In the genomic region with DNA sequence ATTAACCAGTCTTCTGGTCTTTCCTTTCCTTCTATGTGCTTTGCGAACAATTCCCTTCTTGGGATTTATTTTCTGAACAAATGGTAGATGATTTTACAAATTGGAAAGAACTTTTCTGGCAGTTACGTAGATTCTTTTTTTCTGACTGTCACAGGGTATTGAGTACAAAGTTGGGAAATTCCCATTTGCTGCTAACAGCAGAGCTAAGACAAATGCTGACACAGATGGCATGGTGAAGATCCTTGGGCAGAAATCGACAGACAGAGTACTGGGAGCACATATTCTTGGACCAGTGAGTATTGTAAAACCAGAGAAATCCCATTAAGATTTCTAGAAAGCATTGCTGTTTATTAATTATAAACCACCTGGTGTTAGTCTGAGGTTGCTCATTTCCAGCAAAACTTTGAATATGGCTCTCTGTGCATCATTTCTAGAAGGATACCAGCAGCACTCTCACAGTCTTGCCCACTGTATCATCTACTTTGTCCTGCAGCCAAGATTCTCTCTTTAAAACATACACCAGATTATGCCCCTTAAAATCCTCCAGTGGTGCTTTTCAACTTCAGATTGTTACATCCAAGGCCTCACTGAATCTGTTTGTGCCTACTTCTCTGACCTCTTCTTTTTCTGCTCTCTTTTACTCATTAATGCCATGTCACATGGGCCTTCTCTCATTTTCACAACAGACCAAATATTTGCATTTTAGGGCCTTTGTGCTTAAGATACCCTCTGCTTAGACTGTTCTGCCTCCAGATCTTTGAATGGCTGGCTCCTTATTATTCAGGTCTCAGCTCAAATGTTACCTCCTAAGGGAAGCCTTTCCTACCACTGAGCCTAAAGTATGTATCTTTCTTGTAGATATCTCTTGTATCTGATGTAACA, we compare ENCODE assay signal across 11 cellular contexts. TPM values are rescaled to one million over a fixed set of nuclear protein-coding genes. Genes with fewer than 3 reads are reported as not detected.
DNase-seq lines count a peak whose midpoint lies in the region; ATAC-seq, FAIRE-seq and TF ChIP-seq lines count a peak whose summit lies in the region.
"Had no signal": no experiment of that assay in that cellular context is flagged by ENCODE, and none has a peak within 500 bp of the region (broad histone marks: within the 10 kb centered on the region; RNA-seq: fewer than 3 reads in every experiment).

No MANE protein-coding gene starts in this region.

- no peak for TF ChIP-seq EP300 in A549 (IDR thresholded peaks at IDR 0.05)

- POLR2A ChIA-PET in A549 (lab: Yijun Ruan, JAX) (no interaction called here), GM10248 (lab: Yijun Ruan, JAX) (no interaction called here)

- TF ChIP-seq RAD21 in A549 (conservative IDR thresholded peaks at IDR 0.05 in 1 of 2, IDR thresholded peaks at IDR 0.05 in 1 of 2): no peak

- H3K4me3 ChIP-seq in A549: no peak overlapping the region
- H3K4me3 ChIP-seq: spleen had no signal

- WGBS in A549 (ENCODE audit: missing lambda C conversion rate): 89% methylated on average over 3 of the region's 3 CpGs

- no peak overlapping the region for H3K4me2 ChIP-seq in A549

- CTCF ChIA-PET in A549 (lab: Yijun Ruan, JAX) (interaction anchor here (0.8 to 1.7 kb wide), 4 partner anchors 17 to 228 kb away, joined by 3 to 4 read pairs (median 3); no protein-coding TSS in a partner anchor), GM10248 (lab: Yijun Ruan, JAX) (interaction anchor here (0.8 to 2.0 kb wide), 9 partner anchors 9 to 228 kb away, joined by 3 to 7 read pairs (median 3); no protein-coding TSS in a partner anchor)

- H3K27ac ChIP-seq in A549: no peak overlapping the region

- no peak for TF ChIP-seq POLR2A in A549 (IDR thresholded peaks at IDR 0.05; ENCODE audit: low read length)

- TF ChIP-seq CTCF in A549 (IDR thresholded peaks at IDR 0.05) (no peak), GM10248 (IDR thresholded peaks at IDR 0.05; ENCODE audit: control extremely low read depth, extremely low read depth, low read depth, missing control alignments) (no peak)

- ATAC-seq in A549 (peak; percentile 25 to 33; a peak in 3 of 6 replicates), GM19035 (IDR thresholded peaks at IDR 0.05; ENCODE audit: unreplicated experiment) (peak; percentile 75), HG02798 (IDR thresholded peaks at IDR 0.05; ENCODE audit: poor library complexity, unreplicated experiment) (peak; percentile 85)
- ATAC-seq: stimulated activated naive CD8-positive, alpha-beta T cell treated with anti-CD3 and anti-CD28 coated beads, Interleukin-15, Interleukin-2, amounts not matched to agents 100 U/mL and 50 U/mL, for 24 hours had no signal

- H3K9me3 ChIP-seq in A549: no peaks in the 10 kb centered on the region
- H3K9me3 ChIP-seq: spleen had no signal

- peak; percentile 18 for FAIRE-seq in A549 (lab: Jason Lieb, UNC)

- DNase-seq in A549 (ENCODE audit: low read depth in 1 of 2, low spot score in 1 of 2) (no peak), NCI-H526 treated with DMSO at 0.1 percent for 48 hours (lab: John Stamatoyannopoulos, UW) (peak; percentile 10), A172 (ENCODE audit: low spot score) (no peak), NAMALWA (ENCODE audit: low spot score) (no peak), GM10248 (ENCODE audit: extremely low spot score) (no peak)
- DNase-seq in stimulated activated naive CD4-positive, alpha-beta T cell (lab: John Stamatoyannopoulos, UW): no peak
- DNase-seq: NCI-H524; spleen; stimulated activated naive CD8-positive, alpha-beta T cell treated with anti-CD3 and anti-CD28 coated beads, Interleukin-15, Interleukin-2, amounts not matched to agents 100 U/mL and 50 U/mL, for 24 hours had no signal

- peaks cover 37% of the 10 kb centered on the region for H3K4me1 ChIP-seq in A549

TF ChIP-seq in A549, 52 proteins besides CTCF, POLR2A, EP300 and RAD21:
- TF ChIP-seq RCOR1 (IDR thresholded peaks at IDR 0.05; ENCODE audit: low read depth, low read length) (no peak), CBX8 (IDR thresholded peaks at IDR 0.05) (no peak), CEBPB (IDR thresholded peaks at IDR 0.05) (no peak), NPAS2 (CRISPR knock-in tag; IDR thresholded peaks at IDR 0.05; ENCODE audit: borderline replicate concordance) (no peak), ZC3H11A (IDR thresholded peaks at IDR 0.05) (no peak), JUN (IDR thresholded peaks at IDR 0.05) (no peak)

RNA-seq across cellular contexts. Expression of gene DLD, which starts 27.0 kb away (rescaled TPM):
- polyA plus RNA-seq in A549 (2011; rRNA removed) (168 and 179 TPM in 2 replicates), A549 (2017; fragmentation: RNase III; extraction: RNeasy Plus Mini Kit Qiagen cat#74134 plus additional on column Dnase treatment) (122 to 129 TPM (median 125 TPM) in 3 replicates)
- polyA plus RNA-seq in A549 (2012; cell fraction: cytosol; rRNA removed): 79.0 and 81.5 TPM in 2 replicates
- polyA plus RNA-seq in A549 (2012; cell fraction: nucleus; rRNA removed): 47.3 and 72.7 TPM in 2 replicates
- 54.3 and 57.7 TPM in 2 replicates for polyA minus RNA-seq in A549 (2011; rRNA and poly(A)+ RNA removed)
- total RNA-seq in A172 (2014; rRNA removed; shearing (Covaris generic)): 128 and 363 TPM in 2 replicates

Comparison
In these comparisons a context has a peak if more than half of its experiments do, and no peak if none do; other contexts are left out.
1. ATAC-seq: peak in every context shown above with its lines; median percentile 85 in HG02798; 75 in GM19035; 29 in A549.